ENCODE assay signal across 9 cellular contexts in the genomic region with DNA sequence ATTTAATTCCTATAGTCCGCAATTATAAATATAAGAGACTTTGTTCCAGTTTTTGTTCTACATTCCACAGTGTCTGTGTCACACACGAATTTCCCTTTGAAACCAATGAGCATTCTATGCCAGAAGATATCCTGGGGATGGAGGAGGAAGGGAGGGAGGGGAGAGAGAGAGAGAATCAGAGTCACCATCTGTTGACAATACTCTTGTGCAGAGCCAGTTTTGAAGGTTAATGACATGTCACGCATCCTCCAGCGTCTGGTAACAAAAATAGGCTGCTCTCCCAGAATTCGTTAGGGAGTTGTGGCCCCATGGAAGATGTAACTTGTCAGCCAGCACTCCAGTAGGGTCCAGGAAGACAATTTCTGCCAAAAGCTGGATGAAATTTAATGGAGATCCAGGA.
DNase-seq lines count a peak whose midpoint lies in the region; ATAC-seq and TF ChIP-seq lines count a peak whose summit lies in the region.
"Had no signal": no experiment of that assay in that cellular context is flagged by ENCODE, and none has a peak within 500 bp of the region (broad histone marks: within the 10 kb centered on the region; RNA-seq: fewer than 3 reads in every experiment).

No MANE protein-coding gene starts in this region.

- peak; percentile 87 for DNase-seq in A673 (ENCODE audit: low spot score)
- peak; percentile 72 for DNase-seq in NCI-H1092 treated with DMSO at 0.1 percent for 48 hours (lab: John Stamatoyannopoulos, UW)
- DNase-seq in amniotic stem cell (lab: John Stamatoyannopoulos, UW) = peak; percentile 60
- DNase-seq in left kidney (ENCODE audit: low read depth, low spot score) = peak; percentile 87
- DNase-seq in activated CD4-positive, CD25-positive, alpha-beta regulatory T cell treated with anti-CD3 and anti-CD28 coated beads, Interleukin-2, amount 50 U/mL, for 72 hours = no peak
- DNase-seq in activated effector memory CD4-positive, alpha-beta T cell treated with anti-CD3 and anti-CD28 coated beads, Interleukin-2, amount 50 U/mL, for 16 hours = no peak
- DNase-seq: CD4-positive, alpha-beta T cell had no signal

- no peaks in the 10 kb centered on the region for H3K27me3 ChIP-seq in A673 (replicated peaks; ENCODE audit: insufficient read depth, low read depth, low read length, poor library complexity)

- H3K27ac ChIP-seq in A673 (ENCODE audit: low read depth, low read length, poor library complexity, severe bottlenecking) = peak overlapping the region; percentile 13

- H3K36me3 ChIP-seq in A673 (ENCODE audit: insufficient read depth, low read length, poor library complexity, severe bottlenecking) = no peaks in the 10 kb centered on the region

- no peaks in the 10 kb centered on the region for H3K9me3 ChIP-seq in A673 (ENCODE audit: low read depth, low read length, poor library complexity, severe bottlenecking)

- no peak for TF ChIP-seq CTCF in A673 (conservative IDR thresholded peaks at IDR 0.05; ENCODE audit: low read depth, low read length)

- no peak overlapping the region for H3K4me3 ChIP-seq in A673 (ENCODE audit: low read depth, low read length, poor library complexity, severe bottlenecking)

- H3K4me1 ChIP-seq in A673 (ENCODE audit: insufficient read depth, low read length, poor library complexity, severe bottlenecking) = peaks cover 61% of the 10 kb centered on the region

- ATAC-seq in GM19397 (IDR thresholded peaks at IDR 0.05; ENCODE audit: unreplicated experiment) = no peak
- ATAC-seq in HG03460 (IDR thresholded peaks at IDR 0.05; ENCODE audit: unreplicated experiment) = no peak

- POLR2A ChIA-PET in A673 (lab: Charles Lee; ENCODE audit: low non-redundant PET) = no interaction called here

- BruUV-seq in A673 (replicated peaks; lab: Mats Ljungman, UMichigan) = no TSS peak

- CTCF ChIA-PET in A673 (lab: Charles Lee) = no interaction called here

- intact Hi-C loops in A673 (cut with micrococcal nuclease; ENCODE audit: unreplicated experiment) = loop anchor here (10.0 kb wide), 1 partner anchor 240 kb away; no protein-coding TSS in a partner anchor

Comparison
In these comparisons a context has a peak if more than half of its experiments do, and no peak if none do; other contexts are left out.
1. DNase-seq: peak in A673 (single experiment), NCI-H1092 treated with DMSO at 0.1 percent for 48 hours (single experiment), amniotic stem cell (single experiment) and left kidney (single experiment); none in activated CD4-positive, CD25-positive, alpha-beta regulatory T cell treated with anti-CD3 and anti-CD28 coated beads, Interleukin-2, amount 50 U/mL, for 72 hours (single experiment) and activated effector memory CD4-positive, alpha-beta T cell treated with anti-CD3 and anti-CD28 coated beads, Interleukin-2, amount 50 U/mL, for 16 hours (single experiment).